In genomic region chr3:101687142-101687931, GRCh38 we compare ENCODE assay signal across 8 cellular contexts. TPM values are rescaled to one million over a fixed set of nuclear protein-coding genes. Genes with fewer than 3 reads are reported as not detected.
DNase-seq lines count a peak whose midpoint lies in the region; ATAC-seq and TF ChIP-seq lines count a peak whose summit lies in the region.

No MANE protein-coding gene starts in this region.

- H3K4me1 ChIP-seq in right lobe of liver (peaks cover 0 to 35% (median 10%) of the 10 kb centered on the region in 4 donors), tibial artery (peaks cover 0 to 36% (median 28%) of the 10 kb centered on the region in 4 donors)

- H3K27me3 ChIP-seq in brain microvascular endothelial cell (replicated peaks) = no peaks in the 10 kb centered on the region
- no peaks in the 10 kb centered on the region for H3K27me3 ChIP-seq in right lobe of liver
- H3K27me3 ChIP-seq in tibial artery = no peaks in the 10 kb centered on the region

- H3K9me3 ChIP-seq in right lobe of liver (no peaks in the 10 kb centered on the region), tibial artery (no peaks in the 10 kb centered on the region)

- H3K36me3 ChIP-seq in brain microvascular endothelial cell (replicated peaks) (peaks cover 34% of the 10 kb centered on the region), right lobe of liver (peaks cover 7 to 26% (median 18%) of the 10 kb centered on the region in 4 donors), tibial artery (peaks cover 11 to 24% (median 22%) of the 10 kb centered on the region in 3 donors)

- in situ Hi-C loops in brain microvascular endothelial cell (cut with HindIII; ENCODE audit: low pct_ligation_motif_present, low sequenced_read_pairs) = no loop called here

- no peaks in the 10 kb centered on the region for H3K9me3 Mint-ChIP-seq in activated CD4-positive, alpha-beta T cell treated with anti-CD3 and anti-CD28 coated beads, Interleukin-2, amount 10 ng/mL, durations not matched to agents 24 days and 14 days

- WGBS in right lobe of liver (ENCODE audit: insufficient coverage, low coverage, low lambda C conversion rate, missing lambda C conversion rate) = 69% methylated on average over 17 of the region's 25 CpGs

- TF ChIP-seq POLR2A in right lobe of liver (IDR thresholded peaks at IDR 0.05) = no peak

- ATAC-seq in right lobe of liver = peak in 3 of 4 donors; percentile 22 to 28 (median 23)
- no peak for ATAC-seq in HG02885 (IDR thresholded peaks at IDR 0.05; ENCODE audit: poor library complexity, unreplicated experiment)

- peaks cover 23% of the 10 kb centered on the region for H3K4me1 Mint-ChIP-seq in activated CD4-positive, alpha-beta T cell treated with anti-CD3 and anti-CD28 coated beads, Interleukin-2, amount 10 ng/mL, durations not matched to agents 24 days and 14 days

- intact Hi-C loops in activated CD4-positive, alpha-beta T cell treated with anti-CD3 and anti-CD28 coated beads, Interleukin-2, amount 10 ng/mL, durations not matched to agents 24 days and 14 days (cut with micrococcal nuclease) = loop anchor here (2.0 kb wide), 1 partner anchor 163 kb away; no protein-coding TSS in a partner anchor
- intact Hi-C loops in right lobe of liver (cut with DNase I) = no loop called here
- intact Hi-C loops in tibial artery (cut with DNase I; ENCODE audit: low total_unique reads) = no loop called here

- H3K27ac Mint-ChIP-seq in activated CD4-positive, alpha-beta T cell treated with anti-CD3 and anti-CD28 coated beads, Interleukin-2, amount 10 ng/mL, durations not matched to agents 24 days and 14 days = peak overlapping the region; percentile 98

- H3K27me3 Mint-ChIP-seq in activated CD4-positive, alpha-beta T cell treated with anti-CD3 and anti-CD28 coated beads, Interleukin-2, amount 10 ng/mL, durations not matched to agents 24 days and 14 days = no peaks in the 10 kb centered on the region

- H3K4me3 Mint-ChIP-seq in activated CD4-positive, alpha-beta T cell treated with anti-CD3 and anti-CD28 coated beads, Interleukin-2, amount 10 ng/mL, durations not matched to agents 24 days and 14 days = peak overlapping the region; percentile 98

- H3K36me3 Mint-ChIP-seq in activated CD4-positive, alpha-beta T cell treated with anti-CD3 and anti-CD28 coated beads, Interleukin-2, amount 10 ng/mL, durations not matched to agents 24 days and 14 days (ENCODE audit: low read depth) = peaks cover 38% of the 10 kb centered on the region

- H3K27ac ChIP-seq in brain microvascular endothelial cell (peak overlapping the region; percentile 94), right lobe of liver (peak overlapping the region; percentile 88 to 94 (median 92)), tibial artery (peak overlapping the region; percentile 88 to 91)

- TF ChIP-seq CTCF in brain microvascular endothelial cell (IDR thresholded peaks at IDR 0.05; ENCODE audit: low read depth, low read length, missing control alignments) (no peak), right lobe of liver (IDR thresholded peaks at IDR 0.05) (no peak), tibial artery (IDR thresholded peaks at IDR 0.05) (no peak)

- H3K4me3 ChIP-seq in brain microvascular endothelial cell (ENCODE audit: low read depth, low read length) (peak overlapping the region; percentile 98), right lobe of liver (peak overlapping the region; percentile 59 to 81 (median 60)), tibial artery (peak overlapping the region; percentile 59 to 82)

- DNase-seq in activated CD4-positive, alpha-beta T cell treated with anti-CD3 and anti-CD28 coated beads, Interleukin-2, amount 10 ng/mL, durations not matched to agents 24 days and 14 days = peak; percentile 37
- DNase-seq in activated CD4-positive, alpha-beta T cell treated with anti-CD3 and anti-CD28 coated beads, Interleukin-2, amount 50 U/mL, for 48 hours = no peak
- DNase-seq in brain microvascular endothelial cell (no peak), right lobe of liver (no peak), tibial artery (no peak), ecto neural progenitor cell (ENCODE audit: low spot score) (no peak), mucosa of gallbladder (ENCODE audit: low spot score) (no peak)

RNA-seq across cellular contexts. Expression of gene RPL24, which starts 0.8 kb away (rescaled TPM):
- total RNA-seq in activated CD4-positive, alpha-beta T cell treated with anti-CD3 and anti-CD28 coated beads, Interleukin-2, amount 10 ng/mL, durations not matched to agents 24 days and 14 days = 1,569 and 1,570 TPM in 2 replicates
- 100 to 1,000 TPM; 336 to 620 (median 364) TPM for total RNA-seq in right lobe of liver
- total RNA-seq in mucosa of gallbladder = 827 TPM

RNA-seq across cellular contexts. Expression of gene ZBTB11, which starts 10.4 kb away (rescaled TPM):
- total RNA-seq in activated CD4-positive, alpha-beta T cell treated with anti-CD3 and anti-CD28 coated beads, Interleukin-2, amount 10 ng/mL, durations not matched to agents 24 days and 14 days = 29.0 and 30.2 TPM in 2 replicates
- total RNA-seq in right lobe of liver (1 to 10 TPM; 5.4 to 8.5 (median 7.9) TPM), mucosa of gallbladder (15.5 TPM)

RNA-seq across cellular contexts. Expression of gene CEP97, which starts 37.1 kb away (rescaled TPM):
- total RNA-seq in activated CD4-positive, alpha-beta T cell treated with anti-CD3 and anti-CD28 coated beads, Interleukin-2, amount 10 ng/mL, durations not matched to agents 24 days and 14 days = 20.3 and 22.8 TPM in 2 replicates
- total RNA-seq in right lobe of liver = 1 to 10 TPM; 2.2 to 3.8 (median 2.7) TPM
- 10.6 TPM for total RNA-seq in mucosa of gallbladder
